In genomic region chr15:68608844-68609232, GRCh38 we compare ENCODE assay signal across 1 cellular context.
TF ChIP-seq lines count a peak whose summit lies in the region.

No MANE protein-coding gene starts in this region.

TF ChIP-seq in H1, 55 proteins besides CTCF, POLR2A, EP300 and RAD21:
- TF ChIP-seq SUZ12 (IDR thresholded peaks at IDR 0.05; ENCODE audit: low read length): no peak
- no peak for TF ChIP-seq RBBP5 (IDR thresholded peaks at IDR 0.05; ENCODE audit: borderline replicate concordance, low read depth, low read length)
- TF ChIP-seq KDM4A (IDR thresholded peaks at IDR 0.05; ENCODE audit: low read depth, low read length, severe bottlenecking): no peak
- TF ChIP-seq TBP (IDR thresholded peaks at IDR 0.05; ENCODE audit: low read depth, low read length): no peak
- no peak for TF ChIP-seq TCF12 (IDR thresholded peaks at IDR 0.05; ENCODE audit: low read depth, low read length)
- TF ChIP-seq CEBPB (IDR thresholded peaks at IDR 0.05; ENCODE audit: low read depth, low read length): no peak
- no peak for TF ChIP-seq NANOG (IDR thresholded peaks at IDR 0.05; ENCODE audit: insufficient read depth, low read depth, low read length, poor library complexity, severe bottlenecking)
- TF ChIP-seq CREB1 (IDR thresholded peaks at IDR 0.05): no peak
- TF ChIP-seq TAF7 (optimal IDR thresholded peaks at IDR 0.05; ENCODE audit: borderline replicate concordance, low read depth, low read length): no peak
- TF ChIP-seq RNF2 (IDR thresholded peaks at IDR 0.05; ENCODE audit: borderline replicate concordance, low read depth, low read length, missing control alignments, poor library complexity, severe bottlenecking): no peak
- TF ChIP-seq CHD2 (IDR thresholded peaks at IDR 0.05; ENCODE audit: low read length): no peak
